11 cellular contexts compared by ENCODE assay signal in the genomic region with DNA sequence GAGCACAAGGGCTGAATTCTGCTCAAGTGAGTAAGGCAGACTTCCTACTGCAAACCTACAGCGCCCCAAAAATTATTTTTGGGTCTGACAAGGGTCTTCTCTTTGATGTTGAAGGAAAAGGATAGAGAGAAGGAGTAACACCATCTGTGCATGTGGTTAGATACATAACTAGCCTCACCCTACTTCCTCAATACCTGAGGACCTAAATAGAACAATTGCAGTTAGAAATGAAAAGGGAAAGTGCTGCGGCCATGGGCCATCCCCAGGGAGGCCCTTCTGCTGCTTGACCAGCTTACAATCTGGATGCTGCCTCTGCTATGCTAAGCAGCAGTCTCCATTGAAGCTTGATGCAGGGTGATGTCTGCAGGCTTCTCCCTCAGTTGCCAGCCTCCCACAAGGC.
DNase-seq lines count a peak whose midpoint lies in the region; ATAC-seq, FAIRE-seq and TF ChIP-seq lines count a peak whose summit lies in the region.
"Had no signal": no experiment of that assay in that cellular context is flagged by ENCODE, and none has a peak within 500 bp of the region (broad histone marks: within the 10 kb centered on the region; RNA-seq: fewer than 3 reads in every experiment).

No MANE protein-coding gene starts in this region.

- no peaks in the 10 kb centered on the region for H3K9me3 ChIP-seq in GM12878 (replicated peaks; ENCODE audit: control insufficient read depth, insufficient read depth, low read length)
- H3K9me3 ChIP-seq in left ventricle myocardium inferior (replicated peaks): no peaks in the 10 kb centered on the region
- no peaks in the 10 kb centered on the region for H3K9me3 ChIP-seq in HepG2 (ENCODE audit: low read length)
- H3K9me3 ChIP-seq in gastroesophageal sphincter: no peaks in the 10 kb centered on the region

- peaks cover 32% of the 10 kb centered on the region for H3K4me1 ChIP-seq in GM12878 (ENCODE audit: control insufficient read depth, insufficient read depth, low read length)
- peaks cover 16% of the 10 kb centered on the region for H3K4me1 ChIP-seq in left ventricle myocardium inferior
- H3K4me1 ChIP-seq in HepG2 (ENCODE audit: insufficient read depth, low read length): no peaks in the 10 kb centered on the region
- peaks cover 0 to 9% (median 0%) of the 10 kb centered on the region in 3 donors for H3K4me1 ChIP-seq in gastroesophageal sphincter

- H3K79me2 ChIP-seq in GM12878 (ENCODE audit: control insufficient read depth, insufficient read depth, low read length) (no peaks in the 10 kb centered on the region), HepG2 (ENCODE audit: insufficient read depth, low read length) (no peaks in the 10 kb centered on the region)

- in situ Hi-C loops in GM12878 (cut with MboI) (no loop called here), HepG2 (cut with HindIII; ENCODE audit: extremely low pct_ligation_motif_present, low pct_unique_long_range_greater_than_20kb) (no loop called here)

- intact Hi-C loops in GM12878 (cut with micrococcal nuclease; ENCODE audit: unreplicated experiment): no loop called here
- intact Hi-C loops in left ventricle myocardium inferior (cut with micrococcal nuclease): no loop called here
- intact Hi-C loops in HepG2 (cut with micrococcal nuclease; ENCODE audit: unreplicated experiment): no loop called here

- H3K27ac ChIP-seq in GM12878 (ENCODE audit: control insufficient read depth, insufficient read depth) (peak overlapping the region; percentile 2; the same call in 1 of the 2 replicates), left ventricle myocardium inferior (replicated peaks) (no peak overlapping the region), HepG2 (ENCODE audit: extremely low read length, insufficient read depth, low read length) (no peak overlapping the region), gastroesophageal sphincter (no peak overlapping the region)

- SMC1A ChIA-PET in GM12878 (lab: Charles Lee; ENCODE audit: uncharacterized antibody, unreplicated experiment): interaction anchor here (0.6 to 3.9 kb wide), 11 partner anchors 20 to 184 kb away, joined by 3 to 21 read pairs (median 4); no protein-coding TSS in a partner anchor

- BruUV-seq in GM12878 (replicated peaks; lab: Mats Ljungman, UMichigan) (no TSS peak), HepG2 (replicated peaks; lab: Mats Ljungman, UMichigan) (no TSS peak)

- POLR2A ChIA-PET in GM12878 (lab: Charles Lee): interaction anchor here (0.8 to 1.3 kb wide), 3 partner anchors 17 to 165 kb away, joined by 3 to 6 read pairs (median 3); no protein-coding TSS in a partner anchor
- POLR2A ChIA-PET in HepG2 (lab: Yijun Ruan, JAX): no interaction called here

- H2AFZ ChIP-seq in GM12878 (ENCODE audit: control insufficient read depth, low read depth, low read length) (no peak overlapping the region), HepG2 (ENCODE audit: low read length) (no peak overlapping the region)

- WGBS in GM12878 (ENCODE audit: insufficient coverage, insufficient replicate concordance, low lambda C conversion rate, missing lambda C conversion rate): 0% methylated on average over 2 of the region's 2 CpGs
- 8% methylated on average over 2 of the region's 2 CpGs for WGBS in HepG2 (ENCODE audit: low lambda C conversion rate)
- 60 to 100% methylated on average over 1 of the region's 2 CpGs for WGBS in gastroesophageal sphincter (ENCODE audit: low coverage in 1 of 2), 2 donors

- FAIRE-seq in GM12878 (lab: Jason Lieb, UNC) (no peak), HepG2 (lab: Jason Lieb, UNC) (no peak), H54 (lab: Jason Lieb, UNC) (no peak)

- H3K9ac ChIP-seq in GM12878 (ENCODE audit: control insufficient read depth, insufficient read depth, low read length) (no peak overlapping the region), HepG2 (ENCODE audit: insufficient read depth, low read depth, low read length) (no peak overlapping the region)

- DNase-seq in GM12878 (ENCODE audit: low read depth, low spot score): peak; percentile 65
- DNase-seq in left ventricle myocardium inferior: no peak
- DNase-seq in HepG2 (ENCODE audit: low spot score): no peak
- no peak for DNase-seq in H54 (ENCODE audit: insufficient read length, low spot score)
- DNase-seq: activated CD4-positive, alpha-beta T cell treated with anti-CD3 and anti-CD28 coated beads for 1 hour; DND-41; NCI-H526 had no signal

- CTCF ChIA-PET in GM12878 (lab: Yijun Ruan, JAX) (interaction anchor here (0.8 to 5.6 kb wide), 4 partner anchors 71 to 156 kb away, joined by 3 to 36 read pairs (median 6); no protein-coding TSS in a partner anchor), HepG2 (lab: Yijun Ruan, JAX; ENCODE audit: low intra/inter-chr PET ratio, low total read pairs) (no interaction called here)

- peak; percentile 78 for ATAC-seq in GM18499 (IDR thresholded peaks at IDR 0.05; ENCODE audit: insufficient read depth, unreplicated experiment)
- peak; percentile 68 for ATAC-seq in GM19467 (IDR thresholded peaks at IDR 0.05; ENCODE audit: unreplicated experiment)
- peak; percentile 73 for ATAC-seq in HG03196 (IDR thresholded peaks at IDR 0.05; ENCODE audit: unreplicated experiment)
- ATAC-seq in GM12878: peak; percentile 93
- ATAC-seq in HepG2: no peak
- ATAC-seq in gastroesophageal sphincter: no peak

- peak overlapping the region; percentile 60 for H3K4me2 ChIP-seq in GM12878 (ENCODE audit: control insufficient read depth, insufficient read depth)
- no peak overlapping the region for H3K4me2 ChIP-seq in HepG2 (ENCODE audit: low read depth, low read length)

- H3K4me3 ChIP-seq in GM12878 (peak overlapping the region; percentile 24; the same call in 1 of the 2 replicates), left ventricle myocardium inferior (no peak overlapping the region), HepG2 (replicated peaks in 1 of 3; ENCODE audit: insufficient read depth in 1 of 3, low read depth in 2 of 3, low read length in 3 of 3) (no peak overlapping the region), gastroesophageal sphincter (no peak overlapping the region)

- TF ChIP-seq CTCF in GM12878 (IDR thresholded peaks at IDR 0.05 in 2 of 3, conservative IDR thresholded peaks at IDR 0.05 in 1 of 3; ENCODE audit: control insufficient read depth in 2 of 3, extremely low read depth in 1 of 3, insufficient read depth in 1 of 3, low read depth in 3 of 3, low read length in 3 of 3) (no peak), left ventricle myocardium inferior (IDR thresholded peaks at IDR 0.05; ENCODE audit: borderline replicate concordance) (no peak), HepG2 (CRISPR knock-in tag; IDR thresholded peaks at IDR 0.05) (no peak), gastroesophageal sphincter (IDR thresholded peaks at IDR 0.05) (no peak)

- peak; percentile 20 to 46; a peak in 1 of 4 replicates for TF ChIP-seq EP300 in GM12878 (IDR thresholded peaks at IDR 0.05; ENCODE audit: borderline replicate concordance in 1 of 2, control insufficient read depth in 1 of 2, low read depth in 2 of 2, low read length in 2 of 2)
- TF ChIP-seq EP300 in HepG2 (IDR thresholded peaks at IDR 0.05; ENCODE audit: low read depth in 2 of 2, low read length in 2 of 2): no peak
- no peak for TF ChIP-seq EP300 in HepG2 (CRISPR knock-in tag; IDR thresholded peaks at IDR 0.05; ENCODE audit: borderline replicate concordance)
- no peak for TF ChIP-seq EP300 in gastroesophageal sphincter (IDR thresholded peaks at IDR 0.05)

- H3K36me3 ChIP-seq in GM12878 (ENCODE audit: control insufficient read depth in 2 of 2, insufficient read depth in 2 of 2, low read length in 1 of 2) (peaks cover 4 to 23% of the 10 kb centered on the region in 2 experiments), left ventricle myocardium inferior (peaks cover 4% of the 10 kb centered on the region), HepG2 (replicated peaks in 1 of 2; ENCODE audit: control insufficient read depth in 1 of 2, insufficient read depth in 2 of 2, low read length in 2 of 2) (no peaks in the 10 kb centered on the region), gastroesophageal sphincter (peaks cover 0 to 3% of the 10 kb centered on the region in 2 donors)

- H4K20me1 ChIP-seq in GM12878 (ENCODE audit: control insufficient read depth, insufficient read depth) (no peaks in the 10 kb centered on the region), HepG2 (ENCODE audit: insufficient read depth, low read length) (no peaks in the 10 kb centered on the region)

- no peak for TF ChIP-seq POLR2A in GM12878 (IDR thresholded peaks at IDR 0.05; ENCODE audit: low read depth, low read length)
- TF ChIP-seq POLR2A in HepG2 (IDR thresholded peaks at IDR 0.05; ENCODE audit: insufficient read depth in 1 of 2, low read depth in 2 of 2, low read length in 2 of 2): no peak
- TF ChIP-seq POLR2A in H54 (IDR thresholded peaks at IDR 0.05; ENCODE audit: low read depth, low read length): no peak
- TF ChIP-seq POLR2A in gastroesophageal sphincter (IDR thresholded peaks at IDR 0.05): no peak

- H3K27me3 ChIP-seq in GM12878 (replicated peaks in 1 of 2; ENCODE audit: control insufficient read depth in 2 of 2, insufficient read depth in 2 of 2, low read length in 1 of 2) (no peaks in the 10 kb centered on the region), left ventricle myocardium inferior (ENCODE audit: low read depth) (peaks cover 4% of the 10 kb centered on the region), HepG2 (ENCODE audit: control insufficient read depth in 1 of 2, insufficient read depth in 2 of 2, low read length in 2 of 2) (peaks cover 0 to 14% of the 10 kb centered on the region in 2 experiments; a peak in 2 of 5 replicates), gastroesophageal sphincter (peaks cover 6% of the 10 kb centered on the region)

- TF ChIP-seq RAD21 in GM12878 (IDR thresholded peaks at IDR 0.05; ENCODE audit: insufficient read depth, low read depth, low read length): no peak
- no peak for TF ChIP-seq RAD21 in HepG2 (CRISPR knock-in tag; IDR thresholded peaks at IDR 0.05)

- RAD21 ChIA-PET in GM12878 (lab: Charles Lee; ENCODE audit: unreplicated experiment): interaction anchor here (0.6 to 1.7 kb wide), 9 partner anchors 56 to 209 kb away, joined by 3 to 10 read pairs (median 5); partner anchors contain the start of gene RIPOR2

TF ChIP-seq in HepG2, 621 proteins besides CTCF, POLR2A, EP300 and RAD21 (continues in another document):
- TF ChIP-seq ZNF335 (CRISPR knock-in tag; IDR thresholded peaks at IDR 0.05) (no peak), FOXP4 (CRISPR knock-in tag; IDR thresholded peaks at IDR 0.05) (no peak), ZNF264 (CRISPR knock-in tag; IDR thresholded peaks at IDR 0.05) (no peak)

Comparison
In these comparisons a context has a peak if more than half of its experiments do, and no peak if none do; other contexts are left out.
1. ATAC-seq: peak in GM18499 (single experiment), GM19467 (single experiment), HG03196 (single experiment) and GM12878 (single experiment); none in HepG2 (single experiment) and gastroesophageal sphincter (single experiment).